In the genomic region with DNA sequence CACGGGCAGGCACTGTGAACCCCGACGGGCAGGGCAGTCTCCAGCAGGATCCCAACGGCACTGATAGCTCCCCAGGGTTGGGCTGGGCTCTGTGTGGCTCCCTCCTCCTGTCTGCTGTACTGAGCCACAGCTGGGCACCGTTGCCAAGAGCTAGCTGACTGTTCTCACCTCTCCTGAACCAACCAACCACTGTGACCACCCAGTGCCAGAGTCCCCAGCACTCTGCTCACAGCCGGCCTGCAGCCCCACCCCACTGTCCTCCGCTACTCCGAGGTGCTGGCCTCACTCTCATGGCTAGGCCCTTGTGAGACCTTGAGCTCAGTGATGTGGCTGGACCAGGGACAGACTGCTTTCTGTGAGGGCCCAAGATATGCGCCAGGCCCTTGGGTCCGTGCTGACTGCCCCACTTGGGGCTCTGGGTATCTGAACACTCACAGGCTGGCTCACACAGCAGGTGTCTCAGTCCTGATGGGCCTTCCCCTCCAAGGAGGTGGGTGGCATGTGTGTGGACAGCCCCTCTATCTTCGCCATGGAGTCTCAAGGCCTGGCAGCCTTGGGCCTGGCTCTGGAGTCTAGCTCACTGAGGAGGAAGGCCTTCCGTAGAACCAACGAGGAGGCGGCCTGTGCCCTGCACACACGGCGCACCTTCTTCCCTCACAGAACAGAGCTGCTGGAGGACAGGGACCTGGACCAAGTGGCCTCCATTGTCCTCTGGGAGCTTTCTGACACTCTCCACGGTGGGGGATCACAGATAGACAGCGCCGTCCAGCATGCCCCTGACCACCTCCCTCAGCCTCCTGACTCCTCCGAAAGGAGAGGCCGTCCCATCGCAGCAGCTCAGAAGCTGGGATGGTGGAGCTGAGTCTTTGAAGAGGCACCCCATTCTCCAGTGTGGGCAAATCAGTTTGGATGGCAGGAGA, we compare ENCODE assay signal across 16 cellular contexts. TPM values are rescaled to one million over a fixed set of nuclear protein-coding genes. Genes with fewer than 3 reads are reported as not detected.
DNase-seq lines count a peak whose midpoint lies in the region; ATAC-seq and TF ChIP-seq lines count a peak whose summit lies in the region.
"Had no signal": no experiment of that assay in that cellular context is flagged by ENCODE, and none has a peak within 500 bp of the region (broad histone marks: within the 10 kb centered on the region; RNA-seq: fewer than 3 reads in every experiment).

No MANE protein-coding gene starts in this region.

- DNase-seq in AG08396 (ENCODE audit: low spot score) (peak; percentile 3), esophagus muscularis mucosa (ENCODE audit: extremely low spot score) (no peak), caudate nucleus (lab: John Stamatoyannopoulos, UW) (no peak), NCI-H82 (lab: John Stamatoyannopoulos, UW) (no peak), cerebellar cortex (ENCODE audit: low spot score) (no peak)
- no peak for DNase-seq in naive thymus-derived CD4-positive, alpha-beta T cell
- DNase-seq in stimulated activated CD4-positive, alpha-beta T cell treated with anti-CD3 and anti-CD28 coated beads, Interleukin-4, amount 100 ng/mL, for 4 hours = no peak
- DNase-seq: KBM-7; NCI-H1092; NCI-H2171; NK-92 treated with Interleukin-12 subunit alpha and Interleukin-12 subunit beta, amount 100 ng/mL, for 24 hours; T-helper 17 cell had no signal

- H3K27ac ChIP-seq in HEK293 (ENCODE audit: extremely low read depth, low read depth, low read length) (no peak overlapping the region), esophagus muscularis mucosa (replicated peaks in 1 of 4) (peak overlapping the region; percentile 50 to 77 (median 69)), caudate nucleus (ENCODE audit: low read depth, low read length) (no peak overlapping the region)
- H3K27ac ChIP-seq in naive thymus-derived CD4-positive, alpha-beta T cell (ENCODE audit: low read depth, low read length) = no peak overlapping the region

- POLR2A ChIA-PET in HEK293 (lab: Yijun Ruan, JAX) = interaction anchor here (0.5 kb wide), 1 partner anchor 23 kb away, joined by 4 read pairs; no protein-coding TSS in a partner anchor
- POLR2A ChIA-PET in naive thymus-derived CD4-positive, alpha-beta T cell (lab: Charles Lee) = interaction anchor here (0.5 kb wide), 1 partner anchor 20 kb away, joined by 3 read pairs; no protein-coding TSS in a partner anchor

- H3K27ac Mint-ChIP-seq in naive thymus-derived CD4-positive, alpha-beta T cell = no peak overlapping the region

- no peaks in the 10 kb centered on the region for H3K27me3 Mint-ChIP-seq in naive thymus-derived CD4-positive, alpha-beta T cell
- H3K27me3 Mint-ChIP-seq: T-helper 17 cell had no signal

- no peaks in the 10 kb centered on the region for H3K27me3 ChIP-seq in esophagus muscularis mucosa
- no peaks in the 10 kb centered on the region for H3K27me3 ChIP-seq in naive thymus-derived CD4-positive, alpha-beta T cell (ENCODE audit: control insufficient read depth in 2 of 2, insufficient read depth in 2 of 2, low read length in 2 of 2)

- no peaks in the 10 kb centered on the region for H3K4me1 Mint-ChIP-seq in naive thymus-derived CD4-positive, alpha-beta T cell
- H3K4me1 Mint-ChIP-seq: T-helper 17 cell had no signal

- 85% methylated on average over 15 of the region's 22 CpGs for WGBS in esophagus muscularis mucosa

- peaks cover 0 to 48% (median 11%) of the 10 kb centered on the region in 5 donors for H3K36me3 Mint-ChIP-seq in naive thymus-derived CD4-positive, alpha-beta T cell

- H3K36me3 ChIP-seq in HEK293 (ENCODE audit: control insufficient read depth in 2 of 2, insufficient read depth in 1 of 2, low read length in 2 of 2) (peaks cover 0 to 55% of the 10 kb centered on the region in 2 experiments; a peak in 1 of 3 replicates), esophagus muscularis mucosa (peaks cover 66 to 90% (median 82%) of the 10 kb centered on the region in 4 donors)
- peaks cover 0 to 70% (median 4%) of the 10 kb centered on the region in 3 experiments for H3K36me3 ChIP-seq in naive thymus-derived CD4-positive, alpha-beta T cell (ENCODE audit: control insufficient read depth in 2 of 3, insufficient read depth in 3 of 3, low read length in 3 of 3)

- TF ChIP-seq POLR2A in esophagus muscularis mucosa (IDR thresholded peaks at IDR 0.05; ENCODE audit: low read depth) = no peak

- H3K4me3 Mint-ChIP-seq in naive thymus-derived CD4-positive, alpha-beta T cell = no peak overlapping the region
- H3K4me3 Mint-ChIP-seq: T-helper 17 cell had no signal

- H3K9me3 ChIP-seq in HEK293 (ENCODE audit: control insufficient read depth, insufficient read depth, low read depth, low read length) = no peaks in the 10 kb centered on the region
- no peaks in the 10 kb centered on the region for H3K9me3 ChIP-seq in esophagus muscularis mucosa
- H3K9me3 ChIP-seq in naive thymus-derived CD4-positive, alpha-beta T cell (ENCODE audit: control insufficient read depth in 2 of 3, low read length in 3 of 3) = no peaks in the 10 kb centered on the region

- H3K4me1 ChIP-seq in HEK293 (ENCODE audit: control insufficient read depth, insufficient read depth, low read length) (no peaks in the 10 kb centered on the region), esophagus muscularis mucosa (peaks cover 19 to 96% (median 87%) of the 10 kb centered on the region in 4 donors)
- H3K4me1 ChIP-seq in naive thymus-derived CD4-positive, alpha-beta T cell (ENCODE audit: control insufficient read depth in 2 of 2, insufficient read depth in 2 of 2, low read length in 2 of 2) = no peaks in the 10 kb centered on the region

- ATAC-seq in naive thymus-derived CD4-positive, alpha-beta T cell = peak; percentile 14
- ATAC-seq: activated CD4-positive, CD25-positive, alpha-beta regulatory T cell treated with anti-CD3 and anti-CD28 coated beads, Interleukin-2, amount 50 U/mL, for 24 hours; activated naive CD4-positive, alpha-beta T cell treated with anti-CD3 and anti-CD28 coated beads, Interleukin-2, amount 50 U/mL, for 72 hours; T-helper 17 cell had no signal

- CTCF ChIA-PET in HEK293 (lab: Yijun Ruan, JAX) = interaction anchor here (0.6 to 1.8 kb wide), 2 partner anchors 8 to 258 kb away, joined by 5 to 6 read pairs; no protein-coding TSS in a partner anchor
- CTCF ChIA-PET in naive thymus-derived CD4-positive, alpha-beta T cell (lab: Charles Lee) = interaction anchor here (0.5 kb wide), 1 partner anchor 646 kb away, joined by 3 read pairs; no protein-coding TSS in a partner anchor

- TF ChIP-seq CTCF in HEK293 (tag by site-specific recombination; IDR thresholded peaks at IDR 0.05) = no peak
- TF ChIP-seq CTCF in esophagus muscularis mucosa (IDR thresholded peaks at IDR 0.05) = no peak

- TF ChIP-seq EP300 in esophagus muscularis mucosa (IDR thresholded peaks at IDR 0.05) = no peak

- no peak overlapping the region for H3K4me3 ChIP-seq in HEK293 (ENCODE audit: low read depth, low read length)
- no peak overlapping the region for H3K4me3 ChIP-seq in esophagus muscularis mucosa
- no peak overlapping the region for H3K4me3 ChIP-seq in naive thymus-derived CD4-positive, alpha-beta T cell (ENCODE audit: low read length)

- H3K9me3 Mint-ChIP-seq in naive thymus-derived CD4-positive, alpha-beta T cell = no peaks in the 10 kb centered on the region
- H3K9me3 Mint-ChIP-seq: activated naive CD4-positive, alpha-beta T cell treated with anti-CD3 and anti-CD28 coated beads, Interleukin-2, amount 50 U/mL, for 72 hours had no signal

- intact Hi-C loops in esophagus muscularis mucosa (cut with DNase I) = no loop called here
- intact Hi-C loops in naive thymus-derived CD4-positive, alpha-beta T cell (cut with micrococcal nuclease) = no loop called here

TF ChIP-seq in HEK293, 187 proteins besides CTCF, POLR2A, EP300 and RAD21:
- TF ChIP-seq YY1 (tag by site-specific recombination; IDR thresholded peaks at IDR 0.05) = no peak
- no peak for TF ChIP-seq ZNF16 (tag by site-specific recombination; IDR thresholded peaks at IDR 0.05; ENCODE audit: low read depth)
- TF ChIP-seq, protein P1, sequence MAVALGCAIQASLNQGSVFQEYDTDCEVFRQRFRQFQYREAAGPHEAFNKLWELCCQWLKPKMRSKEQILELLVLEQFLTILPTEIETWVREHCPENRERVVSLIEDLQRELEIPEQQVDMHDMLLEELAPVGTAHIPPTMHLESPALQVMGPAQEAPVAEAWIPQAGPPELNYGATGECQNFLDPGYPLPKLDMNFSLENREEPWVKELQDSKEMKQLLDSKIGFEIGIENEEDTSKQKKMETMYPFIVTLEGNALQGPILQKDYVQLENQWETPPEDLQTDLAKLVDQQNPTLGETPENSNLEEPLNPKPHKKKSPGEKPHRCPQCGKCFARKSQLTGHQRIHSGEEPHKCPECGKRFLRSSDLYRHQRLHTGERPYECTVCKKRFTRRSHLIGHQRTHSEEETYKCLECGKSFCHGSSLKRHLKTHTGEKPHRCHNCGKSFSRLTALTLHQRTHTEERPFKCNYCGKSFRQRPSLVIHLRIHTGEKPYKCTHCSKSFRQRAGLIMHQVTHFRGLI (tag by site-specific recombination; IDR thresholded peaks at IDR 0.05) = peak; percentile 50; the same call in 1 of the 2 replicates
- TF ChIP-seq ZNF341 (tag by site-specific recombination; IDR thresholded peaks at IDR 0.05; ENCODE audit: low read depth) = no peak
- peak; percentile 35; the same call in 1 of the 2 replicates for TF ChIP-seq ZIC2 (tag by site-specific recombination; IDR thresholded peaks at IDR 0.05)
- TF ChIP-seq, protein P2, sequence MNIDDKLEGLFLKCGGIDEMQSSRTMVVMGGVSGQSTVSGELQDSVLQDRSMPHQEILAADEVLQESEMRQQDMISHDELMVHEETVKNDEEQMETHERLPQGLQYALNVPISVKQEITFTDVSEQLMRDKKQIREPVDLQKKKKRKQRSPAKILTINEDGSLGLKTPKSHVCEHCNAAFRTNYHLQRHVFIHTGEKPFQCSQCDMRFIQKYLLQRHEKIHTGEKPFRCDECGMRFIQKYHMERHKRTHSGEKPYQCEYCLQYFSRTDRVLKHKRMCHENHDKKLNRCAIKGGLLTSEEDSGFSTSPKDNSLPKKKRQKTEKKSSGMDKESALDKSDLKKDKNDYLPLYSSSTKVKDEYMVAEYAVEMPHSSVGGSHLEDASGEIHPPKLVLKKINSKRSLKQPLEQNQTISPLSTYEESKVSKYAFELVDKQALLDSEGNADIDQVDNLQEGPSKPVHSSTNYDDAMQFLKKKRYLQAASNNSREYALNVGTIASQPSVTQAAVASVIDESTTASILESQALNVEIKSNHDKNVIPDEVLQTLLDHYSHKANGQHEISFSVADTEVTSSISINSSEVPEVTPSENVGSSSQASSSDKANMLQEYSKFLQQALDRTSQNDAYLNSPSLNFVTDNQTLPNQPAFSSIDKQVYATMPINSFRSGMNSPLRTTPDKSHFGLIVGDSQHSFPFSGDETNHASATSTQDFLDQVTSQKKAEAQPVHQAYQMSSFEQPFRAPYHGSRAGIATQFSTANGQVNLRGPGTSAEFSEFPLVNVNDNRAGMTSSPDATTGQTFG (tag by site-specific recombination; IDR thresholded peaks at IDR 0.05; ENCODE audit: borderline replicate concordance) = no peak
- TF ChIP-seq ZNF670 (tag by site-specific recombination; IDR thresholded peaks at IDR 0.05; ENCODE audit: low read depth) = no peak

RNA-seq across cellular contexts. Expression of a gene that starts 53.5 kb away (rescaled TPM):
- total RNA-seq in esophagus muscularis mucosa = 1 to 10 TPM in 1 of 4 donors, under 1 TPM in 2, not detected in 1; 0.75 to 1.1 (median 0.83) TPM
- not detected for total RNA-seq in naive thymus-derived CD4-positive, alpha-beta T cell
- polyA plus RNA-seq in naive thymus-derived CD4-positive, alpha-beta T cell = not detected
- total RNA-seq: activated naive CD4-positive, alpha-beta T cell treated with anti-CD3 and anti-CD28 coated beads, Interleukin-2, amount 50 U/mL, for 72 hours; skeletal muscle tissue; T-helper 17 cell had no signal

Comparison
In these comparisons a context has a peak if more than half of its experiments do, and no peak if none do; other contexts are left out.
1. H3K27ac ChIP-seq: peak in esophagus muscularis mucosa (4 of 4); none in HEK293 (single experiment), naive thymus-derived CD4-positive, alpha-beta T cell (single experiment) and caudate nucleus (single experiment).